ENCODE assay signal across 27 cellular contexts in the genomic region with DNA sequence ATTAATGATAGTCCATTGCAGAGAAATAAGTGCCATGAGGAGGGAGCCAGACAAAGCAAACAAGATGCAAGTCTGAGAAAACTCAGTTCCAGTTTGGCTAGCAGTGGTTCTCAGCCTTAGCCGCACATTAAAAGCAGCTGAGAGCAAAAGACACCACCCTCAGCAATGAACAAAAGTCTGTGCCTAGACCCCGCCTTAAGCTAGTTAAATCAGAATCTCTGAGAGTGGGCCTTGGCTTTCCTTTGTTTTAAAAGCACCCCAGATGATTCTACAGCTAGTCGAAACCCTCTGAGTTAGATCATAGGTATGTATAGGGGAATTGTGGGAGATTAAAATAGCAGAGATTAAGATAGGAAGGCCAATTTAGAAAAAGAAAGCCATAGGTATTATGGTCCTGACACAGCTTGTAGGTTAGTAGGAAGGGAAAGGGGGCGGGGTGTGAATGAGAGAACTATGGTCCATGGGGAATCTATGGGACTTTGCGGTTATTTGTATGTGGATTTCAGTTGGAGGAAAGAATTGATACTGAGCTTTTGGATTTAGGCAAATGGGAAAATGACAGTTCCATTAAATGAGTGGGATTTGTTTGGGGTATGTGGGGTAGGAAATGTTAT. TPM values are rescaled to one million over a fixed set of nuclear protein-coding genes. Genes with fewer than 3 reads are reported as not detected.
DNase-seq lines count a peak whose midpoint lies in the region; ATAC-seq, FAIRE-seq and TF ChIP-seq lines count a peak whose summit lies in the region.
"Had no signal": no experiment of that assay in that cellular context is flagged by ENCODE, and none has a peak within 500 bp of the region (broad histone marks: within the 10 kb centered on the region; RNA-seq: fewer than 3 reads in every experiment).

No MANE protein-coding gene starts in this region.

- 91% methylated on average over 5 of the region's 5 CpGs for WGBS in mesenchymal stem cell
- WGBS in stomach, 5 donors = 84 to 91% (median 89%) methylated on average over 5 of the region's 5 CpGs

- H3K9me3 ChIP-seq in mesenchymal stem cell (ENCODE audit: control insufficient read depth, low read length) (no peaks in the 10 kb centered on the region), stomach (no peaks in the 10 kb centered on the region)
- H3K9me3 ChIP-seq: Peyer's patch had no signal

- peak overlapping the region; percentile 31 for H3K9ac ChIP-seq in mesenchymal stem cell (ENCODE audit: low read length)

- no peak overlapping the region for H3K27ac ChIP-seq in mesenchymal stem cell (ENCODE audit: low read length, poor library complexity, severe bottlenecking)
- H3K27ac ChIP-seq in stomach = peak overlapping the region in 3 of 5 donors; percentile 24 to 49 (median 43)
- H3K27ac ChIP-seq: Peyer's patch had no signal

- H2BK5ac ChIP-seq in mesenchymal stem cell (ENCODE audit: low read depth, low read length, poor library complexity, severe bottlenecking) = no peak overlapping the region

- H3K79me1 ChIP-seq in mesenchymal stem cell (replicated peaks; ENCODE audit: low read length, poor library complexity, severe bottlenecking) = peaks cover 5% of the 10 kb centered on the region

- H2AFZ ChIP-seq in mesenchymal stem cell (ENCODE audit: low read depth, low read length) = no peak overlapping the region

- peaks cover 39% of the 10 kb centered on the region for H3K4me1 Mint-ChIP-seq in activated CD4-positive, alpha-beta T cell treated with anti-CD3 and anti-CD28 coated beads, Interleukin-2, amount 10 ng/mL, durations not matched to agents 24 days and 14 days
- H3K4me1 Mint-ChIP-seq in stimulated activated memory B cell treated with anti-CD40 and anti-IgM and Interleukin-4, amounts not matched to agents 10 μg/mL and 1 μg/mL and 100 μg/mL, for 72 hours = peaks cover 13% of the 10 kb centered on the region

- H2BK15ac ChIP-seq in mesenchymal stem cell (ENCODE audit: low read depth, poor library complexity, severe bottlenecking) = no peak overlapping the region

- H3K4me3 Mint-ChIP-seq in activated CD4-positive, alpha-beta T cell treated with anti-CD3 and anti-CD28 coated beads, Interleukin-2, amount 10 ng/mL, durations not matched to agents 24 days and 14 days = no peak overlapping the region
- H3K4me3 Mint-ChIP-seq in stimulated activated memory B cell treated with anti-CD40 and anti-IgM and Interleukin-4, amounts not matched to agents 10 μg/mL and 1 μg/mL and 100 μg/mL, for 72 hours = no peak overlapping the region
- H3K4me3 Mint-ChIP-seq: activated naive CD8-positive, alpha-beta T cell treated with anti-CD3 and anti-CD28 coated beads for 36 hours; stimulated activated naive CD8-positive, alpha-beta T cell treated with anti-CD3 and anti-CD28 coated beads, Interleukin-15, amount 100 ng/mL, for 72 hours; T-helper 17 cell; type B pancreatic cell had no signal

- H3K4ac ChIP-seq in mesenchymal stem cell (ENCODE audit: low read depth in 1 of 2, low read length in 2 of 2) = no peak overlapping the region

- no peaks in the 10 kb centered on the region for H3K9me3 Mint-ChIP-seq in activated CD4-positive, alpha-beta T cell treated with anti-CD3 and anti-CD28 coated beads, Interleukin-2, amount 10 ng/mL, durations not matched to agents 24 days and 14 days
- H3K9me3 Mint-ChIP-seq in stimulated activated memory B cell treated with anti-CD40 and anti-IgM and Interleukin-4, amounts not matched to agents 10 μg/mL and 1 μg/mL and 100 μg/mL, for 72 hours = no peaks in the 10 kb centered on the region
- H3K9me3 Mint-ChIP-seq: stimulated activated naive CD8-positive, alpha-beta T cell treated with anti-CD3 and anti-CD28 coated beads, Interleukin-15, amount 100 ng/mL, for 72 hours had no signal

- H2BK120ac ChIP-seq in mesenchymal stem cell (ENCODE audit: low read depth, low read length) = no peak overlapping the region

- H2AK5ac ChIP-seq in mesenchymal stem cell (ENCODE audit: low read length, severe bottlenecking) = no peak overlapping the region

- no peak for TF ChIP-seq CTCF in stomach (IDR thresholded peaks at IDR 0.05)

- no peak overlapping the region for H2BK12ac ChIP-seq in mesenchymal stem cell (ENCODE audit: low read length in 2 of 2)

- H3K14ac ChIP-seq in mesenchymal stem cell (ENCODE audit: low read length in 2 of 2) = no peak overlapping the region

- no peak overlapping the region for H3K23ac ChIP-seq in mesenchymal stem cell (ENCODE audit: low read length in 2 of 2)

- H3K4me2 ChIP-seq in mesenchymal stem cell (ENCODE audit: low read length, poor library complexity, severe bottlenecking) = no peak overlapping the region

- peak; percentile 96 for FAIRE-seq in TTC549 (lab: Jason Lieb, UNC)
- FAIRE-seq: GM12878 had no signal

- no peak overlapping the region for H4K8ac ChIP-seq in mesenchymal stem cell (ENCODE audit: low read length)

- peaks cover 22% of the 10 kb centered on the region for H3K36me3 Mint-ChIP-seq in activated CD4-positive, alpha-beta T cell treated with anti-CD3 and anti-CD28 coated beads, Interleukin-2, amount 10 ng/mL, durations not matched to agents 24 days and 14 days (ENCODE audit: low read depth)
- no peaks in the 10 kb centered on the region for H3K36me3 Mint-ChIP-seq in stimulated activated memory B cell treated with anti-CD40 and anti-IgM and Interleukin-4, amounts not matched to agents 10 μg/mL and 1 μg/mL and 100 μg/mL, for 72 hours

- no peak overlapping the region for H3K4me3 ChIP-seq in mesenchymal stem cell (ENCODE audit: insufficient read depth in 1 of 2, low read depth in 1 of 2, low read length in 2 of 2)
- no peak overlapping the region for H3K4me3 ChIP-seq in stomach
- H3K4me3 ChIP-seq: GM12878, Peyer's patch had no signal

- TF ChIP-seq EP300 in stomach (IDR thresholded peaks at IDR 0.05) = no peak

- H4K91ac ChIP-seq in mesenchymal stem cell (ENCODE audit: low read length) = no peak overlapping the region

- H3K36me3 ChIP-seq in mesenchymal stem cell (ENCODE audit: control insufficient read depth in 1 of 2, insufficient read depth in 2 of 2, low read depth in 1 of 2, low read length in 2 of 2) (peaks cover 0 to 8% of the 10 kb centered on the region in 2 experiments), stomach (peaks cover 0 to 4% (median 0%) of the 10 kb centered on the region in 4 donors)

- H3K27me3 ChIP-seq in mesenchymal stem cell (ENCODE audit: control insufficient read depth in 1 of 2, insufficient read depth in 1 of 2, low read length in 2 of 2) (no peaks in the 10 kb centered on the region), stomach (no peaks in the 10 kb centered on the region)
- H3K27me3 ChIP-seq: Peyer's patch had no signal

- peak; percentile 40 for DNase-seq in activated CD4-positive, alpha-beta T cell treated with anti-CD3 and anti-CD28 coated beads, Interleukin-2, amount 10 ng/mL, durations not matched to agents 24 days and 14 days
- no peak for DNase-seq in activated CD4-positive, alpha-beta T cell treated with anti-CD3 and anti-CD28 coated beads for 4 hours
- DNase-seq in mesenchymal stem cell (no peak), stomach (no peak), NCI-H128 (lab: John Stamatoyannopoulos, UW; ENCODE audit: unreplicated experiment) (no peak), posterior cingulate gyrus (no peak)
- DNase-seq: activated CD4-positive, alpha-beta T cell treated with anti-CD3 and anti-CD28 coated beads, Interleukin-2, amount 50 U/mL, for 1 hour; activated CD8-positive, alpha-beta memory T cell treated with anti-CD3 and anti-CD28 coated beads, Interleukin-2, amount 50 U/mL, for 48 hours; activated naive CD8-positive, alpha-beta T cell treated with anti-CD3 and anti-CD28 coated beads for 36 hours; effector CD4-positive, alpha-beta T cell; erythroblast; KG1; left cardiac atrium; NCI-H1092; NCI-H2029; NCI-H2227 treated with DMSO at 0.1 percent for 48 hours; NCI-H82; Peyer's patch; stimulated activated CD4-positive, alpha-beta T cell treated with anti-CD3 and anti-CD28 coated beads, Interleukin-4, amount 100 ng/mL, for 4 hours; stimulated activated naive CD8-positive, alpha-beta T cell treated with anti-CD3 and anti-CD28 coated beads, Interleukin-15, amount 100 ng/mL, for 72 hours; T-helper 17 cell had no signal

- H3K27ac Mint-ChIP-seq in activated CD4-positive, alpha-beta T cell treated with anti-CD3 and anti-CD28 coated beads, Interleukin-2, amount 10 ng/mL, durations not matched to agents 24 days and 14 days = no peak overlapping the region
- no peak overlapping the region for H3K27ac Mint-ChIP-seq in stimulated activated memory B cell treated with anti-CD40 and anti-IgM and Interleukin-4, amounts not matched to agents 10 μg/mL and 1 μg/mL and 100 μg/mL, for 72 hours
- H3K27ac Mint-ChIP-seq: activated naive CD8-positive, alpha-beta T cell treated with anti-CD3 and anti-CD28 coated beads for 36 hours; stimulated activated naive CD8-positive, alpha-beta T cell treated with anti-CD3 and anti-CD28 coated beads, Interleukin-15, amount 100 ng/mL, for 72 hours; T-helper 17 cell; type B pancreatic cell had no signal

- no peak overlapping the region for H3K18ac ChIP-seq in mesenchymal stem cell (ENCODE audit: low read depth in 1 of 2, low read length in 2 of 2)

- ATAC-seq in stimulated activated memory B cell treated with anti-CD40 and anti-IgM and Interleukin-4, amounts not matched to agents 10 μg/mL and 1 μg/mL and 100 μg/mL, for 72 hours = no peak
- ATAC-seq: GM12878; HCT116; stimulated activated naive CD8-positive, alpha-beta T cell treated with anti-CD3 and anti-CD28 coated beads, Interleukin-15, amount 100 ng/mL, for 72 hours; T-helper 17 cell had no signal

- no peak for TF ChIP-seq POLR2A in stomach (IDR thresholded peaks at IDR 0.05)

- no peaks in the 10 kb centered on the region for H3K27me3 Mint-ChIP-seq in activated CD4-positive, alpha-beta T cell treated with anti-CD3 and anti-CD28 coated beads, Interleukin-2, amount 10 ng/mL, durations not matched to agents 24 days and 14 days
- H3K27me3 Mint-ChIP-seq in stimulated activated memory B cell treated with anti-CD40 and anti-IgM and Interleukin-4, amounts not matched to agents 10 μg/mL and 1 μg/mL and 100 μg/mL, for 72 hours = no peaks in the 10 kb centered on the region
- H3K27me3 Mint-ChIP-seq: activated naive CD8-positive, alpha-beta T cell treated with anti-CD3 and anti-CD28 coated beads for 36 hours; stimulated activated naive CD8-positive, alpha-beta T cell treated with anti-CD3 and anti-CD28 coated beads, Interleukin-15, amount 100 ng/mL, for 72 hours; T-helper 17 cell; type B pancreatic cell had no signal

- peaks cover under 1% of the 10 kb centered on the region for H3K4me1 ChIP-seq in mesenchymal stem cell (ENCODE audit: control insufficient read depth, insufficient read depth, low read depth, low read length)
- H3K4me1 ChIP-seq in stomach = peaks cover 3 to 84% (median 33%) of the 10 kb centered on the region in 4 donors

- intact Hi-C loops in activated CD4-positive, alpha-beta T cell treated with anti-CD3 and anti-CD28 coated beads, Interleukin-2, amount 10 ng/mL, durations not matched to agents 24 days and 14 days (cut with micrococcal nuclease) = no loop called here
- intact Hi-C loops in stomach (cut with DNase I; ENCODE audit: low total_unique reads) (no loop called here), posterior cingulate gyrus (cut with DNase I) (no loop called here)

RNA-seq across cellular contexts. Expression of gene SPRY1, which starts 12.0 kb away (rescaled TPM):
- total RNA-seq in activated CD4-positive, alpha-beta T cell treated with anti-CD3 and anti-CD28 coated beads, Interleukin-2, amount 10 ng/mL, durations not matched to agents 24 days and 14 days = 60.2 and 60.5 TPM in 2 replicates
- 106 TPM for polyA plus RNA-seq in mesenchymal stem cell (2013, experiment 1 of 2)
- polyA plus RNA-seq in mesenchymal stem cell (2013, experiment 2 of 2) = 105 TPM
- total RNA-seq in stomach = 10 to 100 TPM; 21.4 to 85.2 (median 55.4) TPM
- 10 to 100 TPM; 15.7 to 48.3 (median 21.2) TPM for polyA plus RNA-seq in stomach
- total RNA-seq: A172 had no signal
